ENCODE assay signal across 8 cellular contexts in the genomic region with DNA sequence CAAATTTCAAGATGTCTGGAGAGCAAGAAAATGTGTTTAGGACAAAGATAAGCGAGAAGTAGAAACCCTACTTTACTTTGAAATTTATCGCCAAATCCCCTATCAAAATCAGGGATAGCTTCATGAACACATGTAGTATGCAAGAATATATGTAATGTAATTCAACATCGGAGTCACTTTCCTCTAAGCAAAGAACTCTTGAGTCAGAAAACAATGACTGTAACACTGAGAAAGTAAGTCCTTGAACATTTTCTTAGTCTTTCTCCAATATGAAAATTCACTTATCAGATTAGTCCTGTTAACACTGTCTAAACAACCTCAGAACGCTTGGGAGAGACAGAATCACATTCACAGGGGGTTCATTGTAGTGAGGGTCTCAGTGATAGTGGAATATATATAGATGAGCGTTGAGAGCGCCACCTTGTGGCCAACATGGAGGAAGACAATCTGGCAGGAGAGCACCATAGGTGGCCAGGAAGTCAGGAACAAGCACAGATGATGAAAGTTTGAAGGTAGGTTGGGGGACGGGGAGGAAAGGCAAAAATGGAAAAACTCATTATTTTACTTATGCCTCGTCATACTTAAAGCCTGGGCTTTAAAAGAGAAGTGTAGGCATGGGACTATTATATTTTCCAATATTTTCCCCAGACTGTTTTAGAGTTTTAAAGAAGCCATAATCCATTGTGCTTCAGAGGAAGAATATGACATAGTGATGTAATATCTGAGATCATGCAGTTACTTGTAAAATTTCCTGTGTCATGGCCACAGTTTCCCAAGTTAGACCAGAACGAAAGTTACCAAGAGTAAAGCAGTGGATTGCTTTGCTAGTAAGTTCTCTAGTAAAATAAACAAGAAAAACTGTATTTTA.
DNase-seq lines count a peak whose midpoint lies in the region; ATAC-seq and TF ChIP-seq lines count a peak whose summit lies in the region.

No MANE protein-coding gene starts in this region.

- no peak overlapping the region for H3K4me3 ChIP-seq in retinal pigment epithelial cell (ENCODE audit: low read length)

- peaks cover 3% of the 10 kb centered on the region for H3K9me3 Mint-ChIP-seq in activated T-cell treated with anti-CD3 and anti-CD28 coated beads, Interleukin-2, amount 50 U/mL, for 4 hours

- H3K4me3 Mint-ChIP-seq in activated T-cell treated with anti-CD3 and anti-CD28 coated beads, Interleukin-2, amount 50 U/mL, for 4 hours = no peak overlapping the region

- DNase-seq in DMS153 treated with DMSO at 0.1 percent for 48 hours (lab: John Stamatoyannopoulos, UW; ENCODE audit: unreplicated experiment) (peak; percentile 43), NCI-H69 (lab: John Stamatoyannopoulos, UW) (peak; percentile 80), head of caudate nucleus (peak in 41 of 42 donors; percentile 5 to 80 (median 50)), retinal pigment epithelial cell (ENCODE audit: low read depth) (no peak), occipital lobe (lab: John Stamatoyannopoulos, UW) (no peak)
- DNase-seq in activated T-cell treated with anti-CD3 and anti-CD28 coated beads, Interleukin-2, amount 50 U/mL, for 4 hours = peak; percentile 8

- ATAC-seq in GM19452 (IDR thresholded peaks at IDR 0.05; ENCODE audit: unreplicated experiment) = peak; percentile 96
- ATAC-seq in HG03457 (IDR thresholded peaks at IDR 0.05; ENCODE audit: unreplicated experiment) = peak; percentile 91
- ATAC-seq in activated T-cell treated with anti-CD3 and anti-CD28 coated beads, Interleukin-2, amount 50 U/mL, for 4 hours = peak in 1 of 2 donors; percentile 70

- peak; percentile 86 for TF ChIP-seq CTCF in retinal pigment epithelial cell (conservative IDR thresholded peaks at IDR 0.05; ENCODE audit: low read depth, low read length)

- no peaks in the 10 kb centered on the region for H3K36me3 Mint-ChIP-seq in activated T-cell treated with anti-CD3 and anti-CD28 coated beads, Interleukin-2, amount 50 U/mL, for 4 hours (ENCODE audit: insufficient read depth)

- no peaks in the 10 kb centered on the region for H3K4me1 Mint-ChIP-seq in activated T-cell treated with anti-CD3 and anti-CD28 coated beads, Interleukin-2, amount 50 U/mL, for 4 hours (ENCODE audit: low read depth)

- intact Hi-C loops in head of caudate nucleus (cut with DNase I) = no loop called here

- no peaks in the 10 kb centered on the region for H3K27me3 Mint-ChIP-seq in activated T-cell treated with anti-CD3 and anti-CD28 coated beads, Interleukin-2, amount 50 U/mL, for 4 hours (ENCODE audit: low read depth)

Comparison
In these comparisons a context has a peak if more than half of its experiments do, and no peak if none do; other contexts are left out.
1. DNase-seq: peak in DMS153 treated with DMSO at 0.1 percent for 48 hours (single experiment), NCI-H69 (single experiment), activated T-cell treated with anti-CD3 and anti-CD28 coated beads, Interleukin-2, amount 50 U/mL, for 4 hours (single experiment) and head of caudate nucleus (41 of 42); none in retinal pigment epithelial cell (single experiment) and occipital lobe (single experiment).